Comparison of ENCODE assay signal across 9 cellular contexts in genomic region chr2:43041661-43042360, GRCh38.
DNase-seq lines count a peak whose midpoint lies in the region; ATAC-seq, FAIRE-seq and TF ChIP-seq lines count a peak whose summit lies in the region.
"Had no signal": no experiment of that assay in that cellular context is flagged by ENCODE, and none has a peak within 500 bp of the region (broad histone marks: within the 10 kb centered on the region; RNA-seq: fewer than 3 reads in every experiment).

No MANE protein-coding gene starts in this region.

- H3K27me3 Mint-ChIP-seq in activated CD4-positive, alpha-beta T cell treated with anti-CD3 and anti-CD28 coated beads, Interleukin-2, amount 10 ng/mL, durations not matched to agents 24 days and 14 days, result no peaks in the 10 kb centered on the region

- peak; percentile 93 for DNase-seq in BE2C
- peak; percentile 98 for DNase-seq in MG63
- DNase-seq in bronchial epithelial cell (ENCODE audit: low read depth), result peak; percentile 77
- peak in 2 of 3 donors; percentile 33 to 49 for DNase-seq in mucosa of descending colon
- no peak for DNase-seq in DMS114 treated with DMSO at 0.1 percent for 48 hours (lab: John Stamatoyannopoulos, UW; ENCODE audit: unreplicated experiment)
- no peak for DNase-seq in germinal center (ENCODE audit: low spot score)
- DNase-seq in activated CD4-positive, alpha-beta T cell treated with anti-CD3 and anti-CD28 coated beads, Interleukin-2, amount 10 ng/mL, durations not matched to agents 24 days and 14 days, result no peak

- no peak overlapping the region for H3K4me3 Mint-ChIP-seq in activated CD4-positive, alpha-beta T cell treated with anti-CD3 and anti-CD28 coated beads, Interleukin-2, amount 10 ng/mL, durations not matched to agents 24 days and 14 days

- TF ChIP-seq CTCF in BE2C (IDR thresholded peaks at IDR 0.05; ENCODE audit: low read depth, low read length), result no peak
- no peak for TF ChIP-seq CTCF in bronchial epithelial cell (IDR thresholded peaks at IDR 0.05; ENCODE audit: insufficient read depth, low read length, severe bottlenecking)
- no peak for TF ChIP-seq CTCF in mucosa of descending colon (IDR thresholded peaks at IDR 0.05)

- H3K36me3 ChIP-seq in BE2C, result no peaks in the 10 kb centered on the region
- H3K36me3 ChIP-seq in MG63, result no peaks in the 10 kb centered on the region
- no peaks in the 10 kb centered on the region for H3K36me3 ChIP-seq in bronchial epithelial cell (ENCODE audit: control insufficient read depth, insufficient read depth, low read length)
- H3K36me3 ChIP-seq in mucosa of descending colon (ENCODE audit: low read depth), result no peaks in the 10 kb centered on the region
- H3K36me3 ChIP-seq: neutrophil had no signal

- H3K9me3 ChIP-seq in BE2C, result no peaks in the 10 kb centered on the region
- H3K9me3 ChIP-seq in MG63, result no peaks in the 10 kb centered on the region
- H3K9me3 ChIP-seq in mucosa of descending colon, result no peaks in the 10 kb centered on the region
- H3K9me3 ChIP-seq: neutrophil had no signal

- FAIRE-seq in bronchial epithelial cell (lab: Jason Lieb, UNC), result no peak

- peaks cover 2% of the 10 kb centered on the region for H3K4me1 Mint-ChIP-seq in activated CD4-positive, alpha-beta T cell treated with anti-CD3 and anti-CD28 coated beads, Interleukin-2, amount 10 ng/mL, durations not matched to agents 24 days and 14 days

- H3K36me3 Mint-ChIP-seq in activated CD4-positive, alpha-beta T cell treated with anti-CD3 and anti-CD28 coated beads, Interleukin-2, amount 10 ng/mL, durations not matched to agents 24 days and 14 days (ENCODE audit: low read depth), result no peaks in the 10 kb centered on the region

- H3K27me3 ChIP-seq in BE2C, result no peaks in the 10 kb centered on the region
- no peaks in the 10 kb centered on the region for H3K27me3 ChIP-seq in MG63
- H3K27me3 ChIP-seq in bronchial epithelial cell (ENCODE audit: control insufficient read depth, insufficient read depth, low read length), result no peaks in the 10 kb centered on the region
- H3K27me3 ChIP-seq: neutrophil had no signal

- no peaks in the 10 kb centered on the region for H3K9me3 Mint-ChIP-seq in activated CD4-positive, alpha-beta T cell treated with anti-CD3 and anti-CD28 coated beads, Interleukin-2, amount 10 ng/mL, durations not matched to agents 24 days and 14 days

- H3K4me1 ChIP-seq in BE2C (peaks cover 39% of the 10 kb centered on the region), mucosa of descending colon (ENCODE audit: low read depth) (no peaks in the 10 kb centered on the region)

- ATAC-seq in mucosa of descending colon, result peak; percentile 75
- no peak for ATAC-seq in GM21528 (IDR thresholded peaks at IDR 0.05; ENCODE audit: low FRiP score, unreplicated experiment)

- no peak overlapping the region for H3K27ac Mint-ChIP-seq in activated CD4-positive, alpha-beta T cell treated with anti-CD3 and anti-CD28 coated beads, Interleukin-2, amount 10 ng/mL, durations not matched to agents 24 days and 14 days

- H3K4me3 ChIP-seq in BE2C (ENCODE audit: low read depth, low read length) (peak overlapping the region; percentile 14; the same call in 1 of the 2 replicates), MG63 (no peak overlapping the region), bronchial epithelial cell (ENCODE audit: low read depth, low read length) (no peak overlapping the region), mucosa of descending colon (no peak overlapping the region)

- intact Hi-C loops in mucosa of descending colon (cut with DNase I, micrococcal nuclease), result no loop called here
- intact Hi-C loops in activated CD4-positive, alpha-beta T cell treated with anti-CD3 and anti-CD28 coated beads, Interleukin-2, amount 10 ng/mL, durations not matched to agents 24 days and 14 days (cut with micrococcal nuclease), result no loop called here

Comparison
In these comparisons a context has a peak if more than half of its experiments do, and no peak if none do; other contexts are left out.
1. DNase-seq: peak in BE2C (single experiment), MG63 (single experiment), bronchial epithelial cell (single experiment) and mucosa of descending colon (2 of 3); none in DMS114 treated with DMSO at 0.1 percent for 48 hours (single experiment), germinal center (single experiment) and activated CD4-positive, alpha-beta T cell treated with anti-CD3 and anti-CD28 coated beads, Interleukin-2, amount 10 ng/mL, durations not matched to agents 24 days and 14 days (single experiment).